Comparison of ENCODE assay signal across 13 cellular contexts in genomic region chr15:40070166-40070557, GRCh38. TPM values are rescaled to one million over a fixed set of nuclear protein-coding genes. Genes with fewer than 3 reads are reported as not detected.
DNase-seq lines count a peak whose midpoint lies in the region; ATAC-seq and TF ChIP-seq lines count a peak whose summit lies in the region.
"Had no signal": no experiment of that assay in that cellular context is flagged by ENCODE, and none has a peak within 500 bp of the region (broad histone marks: within the 10 kb centered on the region; RNA-seq: fewer than 3 reads in every experiment).

No MANE protein-coding gene starts in this region.

- TF ChIP-seq CTCF in right atrium auricular region (IDR thresholded peaks at IDR 0.05) (no peak), SU-DHL-6 (IDR thresholded peaks at IDR 0.05; ENCODE audit: insufficient read depth, low read length, poor library complexity, severe bottlenecking) (no peak), vagina (IDR thresholded peaks at IDR 0.05) (no peak)

- no peak overlapping the region for H2AFZ ChIP-seq in SU-DHL-6 (ENCODE audit: low read depth, low read length, severe bottlenecking)

- H3K36me3 ChIP-seq in right atrium auricular region: no peaks in the 10 kb centered on the region
- no peaks in the 10 kb centered on the region for H3K36me3 ChIP-seq in SU-DHL-6 (ENCODE audit: low read length)
- H3K36me3 ChIP-seq in vagina: no peaks in the 10 kb centered on the region
- H3K36me3 ChIP-seq: uterus had no signal

- H3K27me3 ChIP-seq in right atrium auricular region (no peaks in the 10 kb centered on the region), SU-DHL-6 (ENCODE audit: low read length) (no peaks in the 10 kb centered on the region), vagina (no peaks in the 10 kb centered on the region)
- H3K27me3 ChIP-seq: uterus had no signal

- intact Hi-C loops in left cardiac atrium (cut with DNase I): no loop called here
- intact Hi-C loops in vagina (cut with DNase I): no loop called here

- H4K20me1 ChIP-seq in SU-DHL-6 (ENCODE audit: low read depth, low read length): no peaks in the 10 kb centered on the region

- H3F3A ChIP-seq in SU-DHL-6 (ENCODE audit: insufficient read depth): peaks cover 55% of the 10 kb centered on the region

- H3K4me1 ChIP-seq in right atrium auricular region (peaks cover 0 to 23% of the 10 kb centered on the region in 2 donors), vagina (peaks cover 29% of the 10 kb centered on the region)

- peak overlapping the region; percentile 41 for H3K4me2 ChIP-seq in SU-DHL-6 (ENCODE audit: low read depth, low read length, poor library complexity, severe bottlenecking)

- TF ChIP-seq POLR2A in vagina (IDR thresholded peaks at IDR 0.05): no peak

- no peaks in the 10 kb centered on the region for H3K9me3 ChIP-seq in right atrium auricular region
- no peaks in the 10 kb centered on the region for H3K9me3 ChIP-seq in SU-DHL-6 (ENCODE audit: insufficient read depth, low read length)
- H3K9me3 ChIP-seq in vagina: no peaks in the 10 kb centered on the region
- H3K9me3 ChIP-seq: uterus had no signal

- ATAC-seq in left cardiac atrium (no peak), HG03342 (IDR thresholded peaks at IDR 0.05; ENCODE audit: unreplicated experiment) (no peak), HG03354 (IDR thresholded peaks at IDR 0.05; ENCODE audit: poor library complexity, severe bottlenecking, unreplicated experiment) (no peak)

- no peaks in the 10 kb centered on the region for H3K9me2 ChIP-seq in SU-DHL-6 (replicated peaks; ENCODE audit: insufficient read depth, low read length)

- H3K9ac ChIP-seq in SU-DHL-6 (ENCODE audit: low read length): peak overlapping the region; percentile 62

- no peak overlapping the region for H3K4me3 ChIP-seq in right atrium auricular region
- no peak overlapping the region for H3K4me3 ChIP-seq in SU-DHL-6 (ENCODE audit: insufficient read depth, low read length, poor library complexity, severe bottlenecking)
- no peak overlapping the region for H3K4me3 ChIP-seq in vagina
- H3K4me3 ChIP-seq: skin epidermis, uterus had no signal

- DNase-seq in right atrium auricular region (ENCODE audit: low spot score) (no peak), left cardiac atrium (no peak), myocyte (ENCODE audit: low read depth) (peak; percentile 44), vagina (ENCODE audit: extremely low spot score in 2 of 2) (no peak), kidney glomerular epithelial cell (lab: John Stamatoyannopoulos, UW) (no peak)
- DNase-seq: NCI-H1092, NCI-H226, T1000, uterus had no signal

- H3K27ac ChIP-seq in right atrium auricular region (peak overlapping the region; percentile 58 to 80), SU-DHL-6 (ENCODE audit: low read depth, low read length) (peak overlapping the region; percentile 93), vagina (peak overlapping the region; percentile 84)

- H3K79me2 ChIP-seq in SU-DHL-6 (ENCODE audit: insufficient read depth, low read length): no peaks in the 10 kb centered on the region

RNA-seq across cellular contexts. Expression of gene SRP14, which starts 31.2 kb away (rescaled TPM):
- total RNA-seq in right atrium auricular region (100 to 1,000 TPM; 255 to 283 TPM), left cardiac atrium (100 to 1,000 TPM; 174 to 197 TPM), myocyte (268 and 288 TPM in 2 replicates), vagina (409 TPM)
- polyA plus RNA-seq in myocyte (2012): 357 TPM

RNA-seq across cellular contexts. Expression of gene BMF, which starts 38.5 kb away (rescaled TPM):
- total RNA-seq in right atrium auricular region (1 to 10 TPM; 1.3 to 3.0 TPM), left cardiac atrium (1 to 10 TPM; 1.9 to 5.0 TPM), myocyte (7.4 and 10.4 TPM in 2 replicates), vagina (2.9 TPM)
- 4.9 TPM for polyA plus RNA-seq in myocyte (2012)
